ENCODE assay signal across 8 cellular contexts in genomic region chr7:106895246-106895864, GRCh38. TPM values are rescaled to one million over a fixed set of nuclear protein-coding genes. Genes with fewer than 3 reads are reported as not detected.
DNase-seq lines count a peak whose midpoint lies in the region; ATAC-seq and TF ChIP-seq lines count a peak whose summit lies in the region.

No MANE protein-coding gene starts in this region.

- no peak overlapping the region for H3K4me3 ChIP-seq in OCI-LY1 (ENCODE audit: low read depth, low read length, poor library complexity, severe bottlenecking)

- peaks cover 51% of the 10 kb centered on the region for H3K36me3 Mint-ChIP-seq in activated CD4-positive, alpha-beta memory T cell treated with anti-CD3 and anti-CD28 coated beads for 36 hours
- H3K36me3 Mint-ChIP-seq in activated CD4-positive, alpha-beta memory T cell treated with anti-CD3 and anti-CD28 coated beads, Interleukin-2, amount 10 ng/mL, durations not matched to agents 7 days and 5 days (ENCODE audit: low read depth), result peaks cover 89% of the 10 kb centered on the region

- intact Hi-C loops in activated CD4-positive, alpha-beta memory T cell treated with anti-CD3 and anti-CD28 coated beads for 36 hours (cut with micrococcal nuclease), result no loop called here

- no peak overlapping the region for H3K9ac ChIP-seq in OCI-LY1 (ENCODE audit: low read length)

- peaks cover 62% of the 10 kb centered on the region for H3K36me3 ChIP-seq in OCI-LY1 (ENCODE audit: insufficient read depth, low read length)

- H3K79me2 ChIP-seq in OCI-LY1 (ENCODE audit: insufficient read depth, low read length), result no peaks in the 10 kb centered on the region

- H3K27ac Mint-ChIP-seq in activated CD4-positive, alpha-beta memory T cell treated with anti-CD3 and anti-CD28 coated beads for 36 hours, result no peak overlapping the region
- no peak overlapping the region for H3K27ac Mint-ChIP-seq in activated CD4-positive, alpha-beta memory T cell treated with anti-CD3 and anti-CD28 coated beads, Interleukin-2, amount 10 ng/mL, durations not matched to agents 7 days and 5 days

- peak; percentile 88 for ATAC-seq in HG02870 (IDR thresholded peaks at IDR 0.05; ENCODE audit: unreplicated experiment)

- CTCF ChIA-PET in activated CD4-positive, alpha-beta memory T cell treated with anti-CD3 and anti-CD28 coated beads for 36 hours (lab: Charles Lee), result no interaction called here
- CTCF ChIA-PET in activated CD4-positive, alpha-beta memory T cell treated with anti-CD3 and anti-CD28 coated beads, Interleukin-2, amount 10 ng/mL, durations not matched to agents 7 days and 5 days (lab: Charles Lee), result no interaction called here

- DNase-seq in activated CD4-positive, alpha-beta memory T cell treated with anti-CD3 and anti-CD28 coated beads for 36 hours, result peak; percentile 44
- DNase-seq in activated CD4-positive, alpha-beta memory T cell treated with anti-CD3 and anti-CD28 coated beads, Interleukin-2, amount 10 ng/mL, durations not matched to agents 7 days and 5 days, result no peak
- DNase-seq in stimulated activated CD8-positive, alpha-beta memory T cell treated with anti-CD3 and anti-CD28 coated beads, Interleukin-4, amount 100 ng/mL, for 48 hours, result peak; percentile 34
- DNase-seq in superior temporal gyrus (ENCODE audit: extremely low spot score) (no peak), HuH-7.5 (ENCODE audit: low spot score) (no peak), activated gamma-delta T cell treated with Interleukin-2 at 50 U/mL for 16 hours (no peak)

- no peaks in the 10 kb centered on the region for H3F3A ChIP-seq in OCI-LY1 (ENCODE audit: insufficient read depth, low read length)

- POLR2A ChIA-PET in activated CD4-positive, alpha-beta memory T cell treated with anti-CD3 and anti-CD28 coated beads for 36 hours (lab: Charles Lee), result interaction anchor here (1.2 kb wide), 1 partner anchor 29 kb away, joined by 3 read pairs; no protein-coding TSS in a partner anchor
- POLR2A ChIA-PET in activated CD4-positive, alpha-beta memory T cell treated with anti-CD3 and anti-CD28 coated beads, Interleukin-2, amount 10 ng/mL, durations not matched to agents 7 days and 5 days (lab: Charles Lee), result interaction anchor here (1.5 kb wide), 1 partner anchor 235 kb away, joined by 5 read pairs; the partner anchor contains the start of gene CCDC71L

- H3K4me2 ChIP-seq in OCI-LY1 (ENCODE audit: low read length), result no peak overlapping the region

- H3K27me3 Mint-ChIP-seq in activated CD4-positive, alpha-beta memory T cell treated with anti-CD3 and anti-CD28 coated beads for 36 hours, result no peaks in the 10 kb centered on the region
- no peaks in the 10 kb centered on the region for H3K27me3 Mint-ChIP-seq in activated CD4-positive, alpha-beta memory T cell treated with anti-CD3 and anti-CD28 coated beads, Interleukin-2, amount 10 ng/mL, durations not matched to agents 7 days and 5 days

- H4K20me1 ChIP-seq in OCI-LY1 (ENCODE audit: insufficient read depth, low read length), result no peaks in the 10 kb centered on the region

- H3K9me3 Mint-ChIP-seq in activated CD4-positive, alpha-beta memory T cell treated with anti-CD3 and anti-CD28 coated beads for 36 hours, result peaks cover 6% of the 10 kb centered on the region
- peaks cover 17% of the 10 kb centered on the region for H3K9me3 Mint-ChIP-seq in activated CD4-positive, alpha-beta memory T cell treated with anti-CD3 and anti-CD28 coated beads, Interleukin-2, amount 10 ng/mL, durations not matched to agents 7 days and 5 days

- peak overlapping the region; percentile 34 for H3K27ac ChIP-seq in OCI-LY1 (ENCODE audit: low read depth, low read length, poor library complexity, severe bottlenecking)

- no peaks in the 10 kb centered on the region for H3K9me2 ChIP-seq in OCI-LY1 (ENCODE audit: low read depth, low read length)

- no peak overlapping the region for H3K4me3 Mint-ChIP-seq in activated CD4-positive, alpha-beta memory T cell treated with anti-CD3 and anti-CD28 coated beads for 36 hours
- H3K4me3 Mint-ChIP-seq in activated CD4-positive, alpha-beta memory T cell treated with anti-CD3 and anti-CD28 coated beads, Interleukin-2, amount 10 ng/mL, durations not matched to agents 7 days and 5 days, result no peak overlapping the region

- H3K27me3 ChIP-seq in OCI-LY1 (ENCODE audit: insufficient read depth, low read length), result no peaks in the 10 kb centered on the region

- no peak overlapping the region for H2AFZ ChIP-seq in OCI-LY1 (ENCODE audit: low read length)

- no peaks in the 10 kb centered on the region for H3K9me3 ChIP-seq in OCI-LY1 (ENCODE audit: low read length)

- TF ChIP-seq CTCF in OCI-LY1 (IDR thresholded peaks at IDR 0.05; ENCODE audit: low read length), result no peak

- H3K4me1 Mint-ChIP-seq in activated CD4-positive, alpha-beta memory T cell treated with anti-CD3 and anti-CD28 coated beads for 36 hours (ENCODE audit: low read depth), result peaks cover 30% of the 10 kb centered on the region
- H3K4me1 Mint-ChIP-seq in activated CD4-positive, alpha-beta memory T cell treated with anti-CD3 and anti-CD28 coated beads, Interleukin-2, amount 10 ng/mL, durations not matched to agents 7 days and 5 days, result peaks cover 2% of the 10 kb centered on the region

- H3K4me1 ChIP-seq in OCI-LY1 (ENCODE audit: insufficient read depth, low read length, severe bottlenecking), result peaks cover 14% of the 10 kb centered on the region

RNA-seq across cellular contexts. Expression of gene PIK3CG, which starts 30.3 kb away (rescaled TPM):
- total RNA-seq in activated CD4-positive, alpha-beta memory T cell treated with anti-CD3 and anti-CD28 coated beads for 36 hours, result 10 to 100 TPM; 10.9 to 11.3 TPM
- total RNA-seq in activated CD4-positive, alpha-beta memory T cell treated with anti-CD3 and anti-CD28 coated beads, Interleukin-2, amount 10 ng/mL, durations not matched to agents 7 days and 5 days, result 10 to 100 TPM; 47.3 to 49.6 TPM

Comparison
In these comparisons a context has a peak if more than half of its experiments do, and no peak if none do; other contexts are left out.
1. DNase-seq: peak in activated CD4-positive, alpha-beta memory T cell treated with anti-CD3 and anti-CD28 coated beads for 36 hours (single experiment) and stimulated activated CD8-positive, alpha-beta memory T cell treated with anti-CD3 and anti-CD28 coated beads, Interleukin-4, amount 100 ng/mL, for 48 hours (single experiment); none in activated CD4-positive, alpha-beta memory T cell treated with anti-CD3 and anti-CD28 coated beads, Interleukin-2, amount 10 ng/mL, durations not matched to agents 7 days and 5 days (single experiment), superior temporal gyrus (single experiment), HuH-7.5 (single experiment) and activated gamma-delta T cell treated with Interleukin-2 at 50 U/mL for 16 hours (single experiment).